Comparison of ENCODE assay signal across 8 cellular contexts in the genomic region with DNA sequence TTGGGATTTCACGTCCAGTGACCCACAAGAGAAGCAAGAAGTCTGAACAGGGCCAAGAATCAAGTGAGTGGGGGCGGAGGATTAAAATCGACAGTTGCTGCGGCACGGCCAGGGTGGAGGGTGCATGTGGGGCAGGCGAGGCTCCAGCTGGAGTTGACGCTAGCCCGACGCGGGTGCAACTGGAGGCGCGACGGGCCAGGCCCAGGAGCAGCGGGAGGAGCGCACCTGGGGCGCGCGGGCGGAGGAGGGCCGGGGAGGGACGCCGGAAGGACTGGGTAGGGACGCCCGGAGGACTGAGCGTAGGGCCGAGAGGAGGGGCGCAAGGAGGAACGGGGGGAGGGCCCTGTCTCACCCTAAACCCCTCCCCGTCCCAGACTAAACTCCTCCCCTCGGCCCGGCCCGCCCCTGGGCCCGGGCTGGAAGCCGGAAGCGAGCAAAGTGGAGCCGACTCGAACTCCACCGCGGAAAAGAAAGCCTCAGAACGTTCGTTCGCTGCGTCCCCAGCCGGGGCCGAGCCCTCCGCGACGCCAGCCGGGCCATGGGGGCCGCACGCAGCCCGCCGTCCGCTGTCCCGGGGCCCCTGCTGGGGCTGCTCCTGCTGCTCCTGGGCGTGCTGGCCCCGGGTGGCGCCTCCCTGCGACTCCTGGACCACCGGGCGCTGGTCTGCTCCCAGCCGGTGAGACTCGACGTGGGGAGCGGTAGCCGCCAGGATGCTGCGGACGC. TPM values are rescaled to one million over a fixed set of nuclear protein-coding genes. Genes with fewer than 3 reads are reported as not detected.
DNase-seq lines count a peak whose midpoint lies in the region; ATAC-seq, FAIRE-seq and TF ChIP-seq lines count a peak whose summit lies in the region.

A gene with protein sequence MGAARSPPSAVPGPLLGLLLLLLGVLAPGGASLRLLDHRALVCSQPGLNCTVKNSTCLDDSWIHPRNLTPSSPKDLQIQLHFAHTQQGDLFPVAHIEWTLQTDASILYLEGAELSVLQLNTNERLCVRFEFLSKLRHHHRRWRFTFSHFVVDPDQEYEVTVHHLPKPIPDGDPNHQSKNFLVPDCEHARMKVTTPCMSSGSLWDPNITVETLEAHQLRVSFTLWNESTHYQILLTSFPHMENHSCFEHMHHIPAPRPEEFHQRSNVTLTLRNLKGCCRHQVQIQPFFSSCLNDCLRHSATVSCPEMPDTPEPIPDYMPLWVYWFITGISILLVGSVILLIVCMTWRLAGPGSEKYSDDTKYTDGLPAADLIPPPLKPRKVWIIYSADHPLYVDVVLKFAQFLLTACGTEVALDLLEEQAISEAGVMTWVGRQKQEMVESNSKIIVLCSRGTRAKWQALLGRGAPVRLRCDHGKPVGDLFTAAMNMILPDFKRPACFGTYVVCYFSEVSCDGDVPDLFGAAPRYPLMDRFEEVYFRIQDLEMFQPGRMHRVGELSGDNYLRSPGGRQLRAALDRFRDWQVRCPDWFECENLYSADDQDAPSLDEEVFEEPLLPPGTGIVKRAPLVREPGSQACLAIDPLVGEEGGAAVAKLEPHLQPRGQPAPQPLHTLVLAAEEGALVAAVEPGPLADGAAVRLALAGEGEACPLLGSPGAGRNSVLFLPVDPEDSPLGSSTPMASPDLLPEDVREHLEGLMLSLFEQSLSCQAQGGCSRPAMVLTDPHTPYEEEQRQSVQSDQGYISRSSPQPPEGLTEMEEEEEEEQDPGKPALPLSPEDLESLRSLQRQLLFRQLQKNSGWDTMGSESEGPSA (plus strand): TSS at position 447 of the 723 bp plus-strand sequence. CDS start 92 bp downstream, at position 539.

- no peaks in the 10 kb centered on the region for H3K4me1 ChIP-seq in keratinocyte (ENCODE audit: control insufficient read depth, extremely low read depth, insufficient read depth, low read length)

- no peaks in the 10 kb centered on the region for H4K20me1 ChIP-seq in keratinocyte (ENCODE audit: control insufficient read depth, extremely low read depth, insufficient read depth, low read length)

- H3K79me2 ChIP-seq in keratinocyte (ENCODE audit: control insufficient read depth, insufficient read depth, low read length): peaks cover 36% of the 10 kb centered on the region

- H3K9me1 ChIP-seq in keratinocyte (ENCODE audit: control insufficient read depth, extremely low read depth, insufficient read depth, low read length): no peaks in the 10 kb centered on the region

- DNase-seq in ACHN (peak; percentile 86), NCI-H226 (peak; percentile 56), cerebellum (ENCODE audit: low spot score) (peak; percentile 43), keratinocyte (ENCODE audit: low read depth, low spot score) (peak; percentile 38)
- DNase-seq in activated CD4-positive, CD25-positive, alpha-beta regulatory T cell treated with anti-CD3 and anti-CD28 coated beads, Interleukin-2, amount 50 U/mL, for 72 hours: peak; percentile 97
- DNase-seq in stimulated activated CD4-positive, alpha-beta T cell treated with anti-CD3 and anti-CD28 coated beads, Interleukin-12 subunit alpha, Interleukin-12 subunit beta, amount 100 ng/mL, for 48 hours (ENCODE audit: low read depth in 2 of 3, low spot score in 1 of 3): peak; percentile 86 to 96 (median 89)

- H3K4me2 ChIP-seq in keratinocyte (ENCODE audit: control insufficient read depth, extremely low read depth, insufficient read depth, low read depth, low read length): peak within 1 kb of the TSS; percentile 74

- H2AFZ ChIP-seq in keratinocyte (ENCODE audit: control insufficient read depth, low read length): peak within 1 kb of the TSS; percentile 92

- peak within 1 kb of the TSS; percentile 76 to 97 (median 82) for H3K4me3 ChIP-seq in keratinocyte (ENCODE audit: control insufficient read depth in 2 of 3, extremely low read depth in 1 of 3, insufficient read depth in 2 of 3, low read depth in 1 of 3, low read length in 3 of 3)

- H3K9ac ChIP-seq in keratinocyte (ENCODE audit: control insufficient read depth, extremely low read depth, insufficient read depth, low read length): peak within 1 kb of the TSS; percentile 80

- H3K9me3 ChIP-seq in keratinocyte (ENCODE audit: control insufficient read depth, low read depth, low read length): no peaks in the 10 kb centered on the region

- ATAC-seq in GM18870 (IDR thresholded peaks at IDR 0.05; ENCODE audit: unreplicated experiment) (peak; percentile 64), HG03108 (IDR thresholded peaks at IDR 0.05; ENCODE audit: unreplicated experiment) (peak; percentile 89)

- H3K27me3 ChIP-seq in keratinocyte (ENCODE audit: control insufficient read depth, extremely low read depth, insufficient read depth, low read length): no peaks in the 10 kb centered on the region

- TF ChIP-seq CTCF in keratinocyte (optimal IDR thresholded peaks at IDR 0.05 in 1 of 3, IDR thresholded peaks at IDR 0.05 in 1 of 3, conservative IDR thresholded peaks at IDR 0.05 in 1 of 3; ENCODE audit: extremely low read depth in 1 of 3, insufficient read depth in 2 of 3, low read length in 3 of 3): no peak

- H3K36me3 ChIP-seq in keratinocyte (ENCODE audit: control insufficient read depth in 2 of 2, extremely low read depth in 1 of 2, insufficient read depth in 2 of 2, low read length in 2 of 2): no peaks in the 10 kb centered on the region

- peak; percentile 51 for FAIRE-seq in keratinocyte (lab: Jason Lieb, UNC)

- in situ Hi-C loops in ACHN (cut with HindIII; ENCODE audit: low pct_ligation_motif_present, low pct_unique_long_range_greater_than_20kb, low sequenced_read_pairs): no loop called here

- H3K27ac ChIP-seq in keratinocyte (ENCODE audit: control insufficient read depth, insufficient read depth, low read length): peak within 1 kb of the TSS; percentile 53

- dilution Hi-C loops in keratinocyte (cut with MboI; ENCODE audit: extremely low pct_ligation_motif_present, low sequenced_read_pairs): no loop called here

RNA-seq across cellular contexts. Expression of the gene that starts here (rescaled TPM):
- total RNA-seq in cerebellum: 6.6 TPM
- 6.0 to 12.1 TPM (median 7.0 TPM) in 3 replicates for polyA plus RNA-seq in keratinocyte
- 2.3 TPM for polyA plus RNA-seq in keratinocyte (2011; ENCODE audit: low read depth)
- polyA plus RNA-seq in keratinocyte (2011; cell fraction: cytosol; rRNA removed): 3.1 and 3.6 TPM in 2 replicates
- polyA plus RNA-seq in keratinocyte (2011; cell fraction: nucleus; rRNA removed): 22.6 and 27.9 TPM in 2 replicates
- 6.7 and 9.0 TPM in 2 replicates for polyA plus RNA-seq in keratinocyte (2012; ENCODE audit: low replicate concordance)
- 15.7 to 43.4 TPM (median 26.6 TPM) in 3 replicates for polyA minus RNA-seq in keratinocyte
- polyA minus RNA-seq in keratinocyte (2011; cell fraction: cytosol; rRNA and poly(A)+ RNA removed): 5.9 TPM
- 18.7 and 22.6 TPM in 2 replicates for polyA minus RNA-seq in keratinocyte (2011; cell fraction: nucleus; rRNA and poly(A)+ RNA removed)

Comparison
In these comparisons a context has a peak if more than half of its experiments do, and no peak if none do; other contexts are left out.
1. Peak in every context shown above with its lines: DNase-seq, ATAC-seq, H3K4me3 ChIP-seq and H3K27ac ChIP-seq.
2. DNase-seq: peak in every context shown above with its lines; median percentile 97 in activated CD4-positive, CD25-positive, alpha-beta regulatory T cell treated with anti-CD3 and anti-CD28 coated beads, Interleukin-2, amount 50 U/mL, for 72 hours; 89 in stimulated activated CD4-positive, alpha-beta T cell treated with anti-CD3 and anti-CD28 coated beads, Interleukin-12 subunit alpha, Interleukin-12 subunit beta, amount 100 ng/mL, for 48 hours; 86 in ACHN; 56 in NCI-H226; 43 in cerebellum; 38 in keratinocyte.